In genomic region chr1:6239950-6240768, GRCh38 we compare ENCODE assay signal across 1 cellular context.
TF ChIP-seq lines count a peak whose summit lies in the region.

No MANE protein-coding gene starts in this region.

TF ChIP-seq in GM23338, 12 proteins besides CTCF, POLR2A, EP300 and RAD21 (continued from another document):
- TF ChIP-seq ZNF462 (CRISPR knock-in tag; IDR thresholded peaks at IDR 0.05) = no peak
- TF ChIP-seq CREB1 (CRISPR knock-in tag; IDR thresholded peaks at IDR 0.05; ENCODE audit: low read depth) = no peak
- TF ChIP-seq REST (IDR thresholded peaks at IDR 0.05; ENCODE audit: unreplicated experiment) = no peak
